Comparison of ENCODE assay signal across 8 cellular contexts in the genomic region with DNA sequence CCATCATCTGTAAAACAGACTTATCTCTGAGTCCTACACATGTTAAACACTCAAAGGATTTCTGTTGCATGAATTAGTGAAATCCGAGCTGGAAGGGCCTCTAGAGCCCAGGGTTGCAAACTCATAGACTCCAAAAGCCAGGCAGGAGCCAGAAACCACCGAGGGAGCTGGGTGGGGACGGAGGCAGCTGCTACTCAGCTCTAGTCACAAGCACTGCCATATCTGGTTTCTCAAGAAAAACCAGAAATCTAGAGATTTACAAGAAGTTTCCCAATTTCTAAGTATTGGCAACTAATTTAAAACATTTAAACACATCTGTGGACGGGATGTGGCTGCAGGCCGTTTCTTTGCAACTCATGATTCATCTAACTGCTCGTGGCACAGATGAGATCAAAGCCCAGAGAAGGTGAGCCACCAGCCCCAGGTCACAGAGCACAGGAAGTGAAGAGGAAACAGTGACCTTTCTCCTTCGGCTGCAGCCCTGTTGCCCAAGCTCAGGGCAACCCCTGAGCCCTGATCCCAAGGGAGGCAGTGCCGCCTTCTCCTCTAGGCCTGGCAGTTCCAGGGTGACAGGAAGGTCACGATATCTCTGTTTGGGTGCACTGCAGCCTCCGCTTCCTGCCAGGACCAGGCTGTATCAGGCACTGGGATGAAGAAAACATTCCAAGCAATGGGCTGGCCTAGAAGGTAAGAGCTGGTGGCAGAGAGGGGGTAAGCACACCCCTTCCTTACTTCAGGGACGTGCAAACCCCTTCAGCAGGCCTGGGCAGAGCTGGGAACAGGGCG. TPM values are rescaled to one million over a fixed set of nuclear protein-coding genes. Genes with fewer than 3 reads are reported as not detected.
DNase-seq lines count a peak whose midpoint lies in the region; ATAC-seq, FAIRE-seq and TF ChIP-seq lines count a peak whose summit lies in the region.

No MANE protein-coding gene starts in this region.

- peak overlapping the region; percentile 52 for H3K27ac ChIP-seq in CD4-positive, CD25-positive, alpha-beta regulatory T cell (ENCODE audit: insufficient read depth, low read length, poor library complexity, severe bottlenecking)
- H3K27ac ChIP-seq in PC-9 (peak overlapping the region; percentile 98), astrocyte (ENCODE audit: low read depth, low read length) (peak overlapping the region; percentile 13), muscle layer of duodenum (ENCODE audit: low read length) (peak overlapping the region; percentile 75), tibial artery (peak overlapping the region; percentile 99 to 100), prostate gland (peak overlapping the region in 1 of 2 donors; percentile 16)

- H3K79me2 ChIP-seq in PC-9 (ENCODE audit: low read depth) (peaks cover 24% of the 10 kb centered on the region; the same call in 1 of the 2 replicates), astrocyte (ENCODE audit: insufficient read depth, low read length) (no peaks in the 10 kb centered on the region)

- peak overlapping the region; percentile 37 for H3K4me3 ChIP-seq in CD4-positive, CD25-positive, alpha-beta regulatory T cell (ENCODE audit: low read depth, low read length)
- H3K4me3 ChIP-seq in PC-9 (peak overlapping the region; percentile 7; the same call in 1 of the 2 replicates), astrocyte (ENCODE audit: insufficient read depth, low read depth, low read length) (no peak overlapping the region), muscle layer of duodenum (ENCODE audit: low read depth in 1 of 2, low read length in 2 of 2) (no peak overlapping the region), tibial artery (no peak overlapping the region), prostate gland (no peak overlapping the region)

- H3K9me2 ChIP-seq in PC-9 (ENCODE audit: insufficient read depth): no peaks in the 10 kb centered on the region

- TF ChIP-seq CTCF in PC-9 (conservative IDR thresholded peaks at IDR 0.05) (no peak), astrocyte (IDR thresholded peaks at IDR 0.05; ENCODE audit: insufficient read depth, low read depth, low read length) (no peak), tibial artery (IDR thresholded peaks at IDR 0.05) (no peak), prostate gland (IDR thresholded peaks at IDR 0.05) (no peak)

- H3K27me3 ChIP-seq in CD4-positive, CD25-positive, alpha-beta regulatory T cell (ENCODE audit: control insufficient read depth, insufficient read depth, low read length): no peaks in the 10 kb centered on the region
- H3K27me3 ChIP-seq in PC-9 (ENCODE audit: insufficient read depth, low read depth) (no peaks in the 10 kb centered on the region), astrocyte (ENCODE audit: insufficient read depth, low read length) (no peaks in the 10 kb centered on the region), muscle layer of duodenum (ENCODE audit: low read depth, low read length) (no peaks in the 10 kb centered on the region), tibial artery (no peaks in the 10 kb centered on the region), prostate gland (replicated peaks; ENCODE audit: insufficient read depth) (no peaks in the 10 kb centered on the region)

- no peaks in the 10 kb centered on the region for H3K9me3 ChIP-seq in CD4-positive, CD25-positive, alpha-beta regulatory T cell (ENCODE audit: control insufficient read depth in 2 of 2, low read length in 2 of 2)
- no peaks in the 10 kb centered on the region for H3K9me3 ChIP-seq in PC-9 (ENCODE audit: insufficient read depth, low read depth)
- no peaks in the 10 kb centered on the region for H3K9me3 ChIP-seq in astrocyte (ENCODE audit: insufficient read depth, low read depth, low read length)
- H3K9me3 ChIP-seq in muscle layer of duodenum (ENCODE audit: control insufficient read depth in 1 of 2, low read length in 2 of 2): no peaks in the 10 kb centered on the region
- no peaks in the 10 kb centered on the region for H3K9me3 ChIP-seq in tibial artery
- H3K9me3 ChIP-seq in prostate gland: no peaks in the 10 kb centered on the region

- no peaks in the 10 kb centered on the region for H3K27me3 Mint-ChIP-seq in CD4-positive, CD25-positive, alpha-beta regulatory T cell
- H3K27me3 Mint-ChIP-seq in astrocyte (ENCODE audit: low read depth, unreplicated experiment): peaks cover 47% of the 10 kb centered on the region

- H2AFZ ChIP-seq in PC-9 (no peak overlapping the region), astrocyte (ENCODE audit: low read depth, low read length) (no peak overlapping the region)

- peaks cover 18 to 68% (median 41%) of the 10 kb centered on the region in 4 donors for H3K4me1 Mint-ChIP-seq in CD4-positive, CD25-positive, alpha-beta regulatory T cell
- peaks cover 13% of the 10 kb centered on the region for H3K4me1 Mint-ChIP-seq in astrocyte (ENCODE audit: low read depth, unreplicated experiment)

- H3K4me2 ChIP-seq in PC-9: peak overlapping the region; percentile 81
- peak overlapping the region; percentile 14 for H3K4me2 ChIP-seq in astrocyte (ENCODE audit: low read length)

- no peaks in the 10 kb centered on the region for H3K36me3 ChIP-seq in CD4-positive, CD25-positive, alpha-beta regulatory T cell (ENCODE audit: control insufficient read depth, insufficient read depth, low read length)
- H3K36me3 ChIP-seq in PC-9 (ENCODE audit: low read depth) (no peaks in the 10 kb centered on the region), astrocyte (ENCODE audit: insufficient read depth, low read length) (no peaks in the 10 kb centered on the region), muscle layer of duodenum (ENCODE audit: control insufficient read depth in 1 of 2, insufficient read depth in 2 of 2, low read length in 2 of 2) (no peaks in the 10 kb centered on the region), tibial artery (no peaks in the 10 kb centered on the region), prostate gland (no peaks in the 10 kb centered on the region)

- DNase-seq in CD4-positive, CD25-positive, alpha-beta regulatory T cell: peak in 1 of 3 donors; percentile 97
- DNase-seq in PC-9 (peak; percentile 84 to 100), astrocyte (ENCODE audit: low read depth) (peak; percentile 74), tibial artery (peak; percentile 89 to 90), SKM-1 (lab: John Stamatoyannopoulos, UW; ENCODE audit: unreplicated experiment) (no peak), prostate gland (ENCODE audit: low spot score) (no peak)

- peak overlapping the region; percentile 85 to 99 (median 93) for H3K27ac Mint-ChIP-seq in CD4-positive, CD25-positive, alpha-beta regulatory T cell
- no peak overlapping the region for H3K27ac Mint-ChIP-seq in astrocyte (ENCODE audit: unreplicated experiment)

- POLR2A ChIA-PET in PC-9 (lab: Charles Lee; ENCODE audit: unreplicated experiment): interaction anchor here (0.6 to 0.9 kb wide), 5 partner anchors 8 to 1069 kb away, joined by 3 to 15 read pairs (median 6); no protein-coding TSS in a partner anchor

- peak; percentile 91 for ATAC-seq in CD4-positive, CD25-positive, alpha-beta regulatory T cell (ENCODE audit: low read depth in 2 of 2)
- no peak for ATAC-seq in HG03095 (IDR thresholded peaks at IDR 0.05; ENCODE audit: unreplicated experiment)

- TF ChIP-seq POLR2A in prostate gland (IDR thresholded peaks at IDR 0.05): no peak

- FAIRE-seq in astrocyte (lab: Jason Lieb, UNC): no peak

- BruUV-seq in PC-9 (replicated peaks; lab: Mats Ljungman, UMichigan): no TSS peak

- 50% methylated on average over 12 of the region's 12 CpGs for WGBS in prostate gland

- CTCF ChIA-PET in PC-9 (lab: Charles Lee): interaction anchor here (0.6 to 0.8 kb wide), 2 partner anchors 41 to 52 kb away, joined by 3 to 4 read pairs; no protein-coding TSS in a partner anchor

- H3K4me1 ChIP-seq in CD4-positive, CD25-positive, alpha-beta regulatory T cell (ENCODE audit: control insufficient read depth, insufficient read depth, low read length, poor library complexity, severe bottlenecking): peaks cover 42% of the 10 kb centered on the region
- peaks cover 85% of the 10 kb centered on the region for H3K4me1 ChIP-seq in PC-9 (replicated peaks; ENCODE audit: insufficient read depth)
- H3K4me1 ChIP-seq in astrocyte (ENCODE audit: insufficient read depth, low read length): peaks cover 28% of the 10 kb centered on the region
- no peaks in the 10 kb centered on the region for H3K4me1 ChIP-seq in muscle layer of duodenum (ENCODE audit: control insufficient read depth in 1 of 2, insufficient read depth in 2 of 2, low read length in 2 of 2)
- H3K4me1 ChIP-seq in tibial artery: peaks cover 5 to 61% (median 30%) of the 10 kb centered on the region in 4 donors
- H3K4me1 ChIP-seq in prostate gland (replicated peaks): no peaks in the 10 kb centered on the region

- H3K36me3 Mint-ChIP-seq in CD4-positive, CD25-positive, alpha-beta regulatory T cell: no peaks in the 10 kb centered on the region
- peaks cover 4% of the 10 kb centered on the region for H3K36me3 Mint-ChIP-seq in astrocyte (ENCODE audit: low read depth, unreplicated experiment)

- intact Hi-C loops in PC-9 (cut with micrococcal nuclease; ENCODE audit: unreplicated experiment) (loop anchor here (1.0 kb wide), 1 partner anchor 43 kb away; no protein-coding TSS in a partner anchor), tibial artery (cut with DNase I; ENCODE audit: low total_unique reads) (no loop called here), prostate gland (cut with DNase I) (loop anchor here (5.0 kb wide), 1 partner anchor 37 kb away; no protein-coding TSS in a partner anchor)

- peak overlapping the region; percentile 13 to 75 (median 58) for H3K4me3 Mint-ChIP-seq in CD4-positive, CD25-positive, alpha-beta regulatory T cell
- no peak overlapping the region for H3K4me3 Mint-ChIP-seq in astrocyte (ENCODE audit: unreplicated experiment)

- H3K9ac ChIP-seq in astrocyte (ENCODE audit: low read length): no peak overlapping the region

- peaks cover 0 to 2% (median 0%) of the 10 kb centered on the region in 7 donors for H3K9me3 Mint-ChIP-seq in CD4-positive, CD25-positive, alpha-beta regulatory T cell
- peaks cover 4% of the 10 kb centered on the region for H3K9me3 Mint-ChIP-seq in astrocyte (ENCODE audit: unreplicated experiment)

- H3F3A ChIP-seq in PC-9 (ENCODE audit: insufficient read depth, low read depth): peaks cover 87% of the 10 kb centered on the region

- H4K20me1 ChIP-seq in PC-9 (ENCODE audit: insufficient read depth) (no peaks in the 10 kb centered on the region), astrocyte (ENCODE audit: insufficient read depth, low read length) (no peaks in the 10 kb centered on the region)

RNA-seq across cellular contexts. Expression of gene PTGIS, which starts 26.4 kb away (rescaled TPM):
- total RNA-seq in CD4-positive, CD25-positive, alpha-beta regulatory T cell: not detected
- not detected for polyA plus RNA-seq in CD4-positive, CD25-positive, alpha-beta regulatory T cell
- total RNA-seq in PC-9 (2021) (26.9 and 30.3 TPM in 2 replicates), astrocyte (1.9 and 3.1 TPM in 2 replicates), prostate gland (10 to 100 TPM; 12.9 to 34.6 TPM)

Comparison
In these comparisons a context has a peak if more than half of its experiments do, and no peak if none do; other contexts are left out.
1. DNase-seq: peak in PC-9 (2 of 2), astrocyte (single experiment) and tibial artery (2 of 2); none in SKM-1 (single experiment) and prostate gland (single experiment).
2. H3K4me3 ChIP-seq: peak in CD4-positive, CD25-positive, alpha-beta regulatory T cell (single experiment) and PC-9 (single experiment); none in astrocyte (single experiment), muscle layer of duodenum (0 of 2), tibial artery (0 of 2) and prostate gland (0 of 2).